In the genomic region with DNA sequence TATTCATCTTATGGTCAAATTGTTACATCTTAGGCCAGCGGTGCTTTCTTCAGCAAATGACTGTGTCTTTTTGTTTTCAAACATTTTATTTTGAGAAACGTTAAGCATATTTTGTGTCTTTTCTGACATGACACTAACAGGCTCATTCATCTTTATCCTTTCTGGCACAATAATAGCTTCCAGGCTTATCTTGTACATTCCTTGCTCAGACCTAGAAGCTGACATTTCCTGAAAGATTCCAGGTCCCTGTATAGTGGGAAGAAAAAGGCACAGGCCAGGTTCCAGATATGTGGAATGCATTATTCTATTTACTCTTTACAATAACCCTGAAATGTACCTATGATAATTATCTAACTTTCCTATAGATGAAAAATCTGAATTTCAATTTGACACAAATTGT, we compare ENCODE assay signal across 26 cellular contexts.
"Had no signal": no experiment of that assay in that cellular context is flagged by ENCODE, and none has a peak within 500 bp of the region (broad histone marks: within the 10 kb centered on the region; RNA-seq: fewer than 3 reads in every experiment).

No MANE protein-coding gene starts in this region.

- H3K4me1 ChIP-seq: parathyroid adenoma, psoas muscle, right lobe of liver, sigmoid colon, stomach, suprapubic skin, testis, tibial artery, transverse colon, upper lobe of right lung, uterus had no signal

- H2AFZ ChIP-seq: neural progenitor cell, parathyroid adenoma had no signal

- H3K27ac ChIP-seq: neural progenitor cell, ovary, parathyroid adenoma, psoas muscle, right lobe of liver, sigmoid colon, stomach, suprapubic skin, testis, tibial artery, transverse colon, upper lobe of right lung, uterus had no signal

- H3K27me3 ChIP-seq: ovary, right lobe of liver, sigmoid colon, testis, upper lobe of right lung had no signal

- H3K9ac ChIP-seq: neural progenitor cell, parathyroid adenoma had no signal

- ATAC-seq: naive thymus-derived CD8-positive, alpha-beta T cell; psoas muscle; right cardiac atrium; right lobe of liver; stimulated activated effector memory CD8-positive, alpha-beta T cell treated with anti-CD3 and anti-CD28 coated beads, Interleukin-12 subunit alpha, Interleukin-12 subunit beta, amount 100 ng/mL, for 72 hours; stimulated activated naive B cell treated with anti-CD40 and anti-IgM and Interleukin-4, amounts not matched to agents 10 μg/mL and 1 μg/mL and 100 μg/mL, for 72 hours; upper lobe of right lung had no signal

- FAIRE-seq: small intestine had no signal

- H3K4me2 ChIP-seq: neural progenitor cell had no signal

- H3K4me3 ChIP-seq: neural progenitor cell, ovary, psoas muscle, right lobe of liver, sigmoid colon, stomach, suprapubic skin, testis, tibial artery, transverse colon, upper lobe of right lung, uterus had no signal

- H3K36me3 ChIP-seq: neural progenitor cell, ovary, right lobe of liver, sigmoid colon, stomach, suprapubic skin, tibial artery, transverse colon, upper lobe of right lung, uterus had no signal

- H3K9me3 ChIP-seq: ovary, psoas muscle, right lobe of liver, sigmoid colon, stomach, suprapubic skin, testis, tibial artery, transverse colon, upper lobe of right lung, uterus had no signal

- DNase-seq: naive thymus-derived CD8-positive, alpha-beta T cell; nephron progenitor cell; occipital lobe; ovary; posterior cingulate gyrus; psoas muscle; right cardiac atrium; right lobe of liver; sigmoid colon; small intestine; stimulated activated CD4-positive, alpha-beta T cell treated with anti-CD3 and anti-CD28 coated beads, Interleukin-15, amount 100 ng/mL, for 24 hours; stimulated activated CD4-positive, alpha-beta T cell treated with anti-CD3 and anti-CD28 coated beads, Interleukin-2, amount 100 ng/mL, for 24 hours; stimulated activated CD4-positive, alpha-beta T cell treated with anti-CD3 and anti-CD28 coated beads, Interleukin-2, amount 100 ng/mL, for 48 hours; stimulated activated CD4-positive, alpha-beta T cell treated with anti-CD3 and anti-CD28 coated beads, Interleukin-4, amount 100 ng/mL, for 24 hours; stimulated activated naive B cell treated with anti-CD40 and anti-IgM and Interleukin-4, amounts not matched to agents 10 μg/mL and 1 μg/mL and 100 μg/mL, for 72 hours; stimulated activated naive CD4-positive, alpha-beta T cell treated with Interleukin-2 at 50 U/mL for 16 hours; stomach; testis; tibial artery; transverse colon; upper lobe of right lung; uterus had no signal

- H3K79me2 ChIP-seq: parathyroid adenoma had no signal
